ENCODE assay signal across 15 cellular contexts in genomic region chr1:30148676-30149075, GRCh38.
A peak's percentile ranks its signal among the peaks of the same experiment; 100 is the strongest.
DNase-seq lines count a peak whose midpoint lies in the region; ATAC-seq and TF ChIP-seq lines count a peak whose summit lies in the region.
"Had no signal": no experiment of that assay in that cellular context is flagged by ENCODE, and none has a peak within 500 bp of the region (broad histone marks: within the 10 kb centered on the region; RNA-seq: fewer than 3 reads in every experiment).

No MANE protein-coding gene starts in this region.

- no peak overlapping the region for H2BK12ac ChIP-seq in H9 (ENCODE audit: insufficient read length, low read depth, low read length)
- H2BK12ac ChIP-seq in trophoblast cell (ENCODE audit: low read length): no peak overlapping the region

- no peak for ATAC-seq in GM19397 (IDR thresholded peaks at IDR 0.05; ENCODE audit: unreplicated experiment)

- peaks cover under 1 to 2% of the 10 kb centered on the region in 2 experiments for H3K4me1 Mint-ChIP-seq in H9

- no peaks in the 10 kb centered on the region for H3K4me1 ChIP-seq in H9 (ENCODE audit: insufficient read depth, low read length)
- no peaks in the 10 kb centered on the region for H3K4me1 ChIP-seq in esophagus muscularis mucosa
- H3K4me1 ChIP-seq in trophoblast cell (ENCODE audit: control insufficient read depth in 1 of 2, insufficient read depth in 2 of 2, low read length in 2 of 2): no peaks in the 10 kb centered on the region
- H3K4me1 ChIP-seq in PC-9 (replicated peaks; ENCODE audit: insufficient read depth): no peaks in the 10 kb centered on the region
- H3K4me1 ChIP-seq: HAP-1 had no signal

- H4K8ac ChIP-seq in H9 (replicated peaks; ENCODE audit: insufficient read length, low read depth, low read length): peak overlapping the region; percentile 67
- H4K8ac ChIP-seq in trophoblast cell (ENCODE audit: low read depth, low read length): no peak overlapping the region

- H3K27ac ChIP-seq in H9 (ENCODE audit: insufficient read length, low read depth, low read length) (no peak overlapping the region), esophagus muscularis mucosa (replicated peaks in 1 of 4) (no peak overlapping the region), trophoblast cell (ENCODE audit: low read depth, low read length) (no peak overlapping the region), PC-9 (no peak overlapping the region)
- H3K27ac ChIP-seq: GM23248 had no signal

- no peaks in the 10 kb centered on the region for H3K36me3 ChIP-seq in esophagus muscularis mucosa
- no peaks in the 10 kb centered on the region for H3K36me3 ChIP-seq in trophoblast cell (ENCODE audit: control insufficient read depth in 1 of 2, insufficient read depth in 2 of 2, low read length in 2 of 2)
- H3K36me3 ChIP-seq in PC-9 (ENCODE audit: low read depth): no peaks in the 10 kb centered on the region
- H3K36me3 ChIP-seq: HAP-1 had no signal

- DNase-seq in H9 (no peak), esophagus muscularis mucosa (ENCODE audit: extremely low spot score) (peak; percentile 64), trophoblast cell (no peak), PC-9 (no peak), GDM1 (lab: John Stamatoyannopoulos, UW) (no peak)
- DNase-seq: C1 segment of cervical spinal cord; Calu3; CD4-positive, alpha-beta memory T cell; COR-L47; DMS53; DMS79 treated with DMSO at 0.1 percent for 48 hours; GM23248; HFFc6 had no signal

- H3K4me3 Mint-ChIP-seq in H9: no peak overlapping the region
- H3K4me3 Mint-ChIP-seq: CD4-positive, alpha-beta memory T cell; HFFc6 had no signal

- H3K9me3 ChIP-seq in H9 (ENCODE audit: control insufficient read depth, low read depth, low read length) (peaks cover 11% of the 10 kb centered on the region), esophagus muscularis mucosa (peaks cover 0 to 12% (median 5%) of the 10 kb centered on the region in 4 donors), trophoblast cell (ENCODE audit: insufficient read depth, low read depth, low read length) (peaks cover 15% of the 10 kb centered on the region), PC-9 (ENCODE audit: insufficient read depth, low read depth) (no peaks in the 10 kb centered on the region)
- H3K9me3 ChIP-seq: HAP-1 had no signal

- H2BK5ac ChIP-seq in H9 (ENCODE audit: insufficient read length, low read length) (no peak overlapping the region), trophoblast cell (ENCODE audit: low read depth, low read length, poor library complexity) (no peak overlapping the region)

- no peak for TF ChIP-seq EP300 in esophagus muscularis mucosa (IDR thresholded peaks at IDR 0.05)

- H2BK120ac ChIP-seq in H9 (ENCODE audit: low read depth, low read length, poor library complexity, severe bottlenecking) (no peak overlapping the region), trophoblast cell (ENCODE audit: insufficient read depth, low read length, poor library complexity) (no peak overlapping the region)

- H4K12ac ChIP-seq in trophoblast cell (ENCODE audit: low read depth, low read length): no peak overlapping the region

- peaks cover 28 to 41% of the 10 kb centered on the region in 2 experiments for H3K9me3 Mint-ChIP-seq in H9

- no peak overlapping the region for H2AFZ ChIP-seq in H9 (ENCODE audit: low read length)
- H2AFZ ChIP-seq in trophoblast cell (ENCODE audit: insufficient read depth, low read length, poor library complexity): no peak overlapping the region
- H2AFZ ChIP-seq in PC-9: no peak overlapping the region
- H2AFZ ChIP-seq: GM23248 had no signal

- TF ChIP-seq POLR2A in esophagus muscularis mucosa (IDR thresholded peaks at IDR 0.05; ENCODE audit: low read depth): no peak

- H4K91ac ChIP-seq in H9 (ENCODE audit: insufficient read length, low read depth, low read length): no peak overlapping the region
- no peak overlapping the region for H4K91ac ChIP-seq in trophoblast cell (ENCODE audit: low read depth, low read length)

- no peaks in the 10 kb centered on the region for H3K79me2 ChIP-seq in H9 (ENCODE audit: insufficient read depth, low read length)
- no peaks in the 10 kb centered on the region for H3K79me2 ChIP-seq in trophoblast cell (ENCODE audit: control insufficient read depth, insufficient read depth, low read length, poor library complexity)
- H3K79me2 ChIP-seq in PC-9 (ENCODE audit: low read depth): no peaks in the 10 kb centered on the region

- intact Hi-C loops in esophagus muscularis mucosa (cut with DNase I) (no loop called here), PC-9 (cut with micrococcal nuclease; ENCODE audit: unreplicated experiment) (no loop called here)

- H2AK5ac ChIP-seq in H9 (ENCODE audit: insufficient read length, low read length): no peak overlapping the region
- no peak overlapping the region for H2AK5ac ChIP-seq in trophoblast cell (ENCODE audit: low read length)

- H3K27me3 ChIP-seq in H9 (ENCODE audit: insufficient read depth, low read length) (no peaks in the 10 kb centered on the region), esophagus muscularis mucosa (peaks cover 0 to 26% (median 0%) of the 10 kb centered on the region in 4 donors), trophoblast cell (ENCODE audit: insufficient read depth, low read length) (no peaks in the 10 kb centered on the region), PC-9 (ENCODE audit: insufficient read depth, low read depth) (peaks cover 18% of the 10 kb centered on the region; the same call in 1 of the 2 replicates)

- peaks cover 13 to 25% (median 25%) of the 10 kb centered on the region in 3 experiments for H3K36me3 Mint-ChIP-seq in H9 (ENCODE audit: insufficient read depth in 1 of 3, low read depth in 3 of 3)
- H3K36me3 Mint-ChIP-seq: CD4-positive, alpha-beta memory T cell had no signal

- H3K23ac ChIP-seq in H9 (ENCODE audit: insufficient read length, low read depth, low read length): no peak overlapping the region
- H3K23ac ChIP-seq in trophoblast cell (ENCODE audit: low read length): no peak overlapping the region

- H3K27me3 Mint-ChIP-seq in H9 (ENCODE audit: low read depth): peaks cover 6% of the 10 kb centered on the region

- no peak overlapping the region for H4K5ac ChIP-seq in H9 (ENCODE audit: insufficient read length, low read depth, low read length)

- no peak overlapping the region for H2BK20ac ChIP-seq in H9 (ENCODE audit: low read depth, low read length, poor library complexity, severe bottlenecking)

- H3K79me1 ChIP-seq in H9 (ENCODE audit: insufficient read depth, low read depth, low read length, poor library complexity, severe bottlenecking) (no peaks in the 10 kb centered on the region), trophoblast cell (ENCODE audit: low read length) (no peaks in the 10 kb centered on the region)

- H4K20me1 ChIP-seq in H9 (ENCODE audit: control insufficient read depth, insufficient read depth, insufficient read length) (no peaks in the 10 kb centered on the region), PC-9 (ENCODE audit: insufficient read depth) (no peaks in the 10 kb centered on the region)

- no peak overlapping the region for H3T11ph ChIP-seq in H9 (ENCODE audit: low read length)

- H3K4ac ChIP-seq in H9 (ENCODE audit: low read depth, low read length) (no peak overlapping the region), trophoblast cell (ENCODE audit: low read depth, low read length) (no peak overlapping the region)

- H3K18ac ChIP-seq in H9 (ENCODE audit: insufficient read length, low read depth, low read length) (no peak overlapping the region), trophoblast cell (ENCODE audit: low read length) (no peak overlapping the region)

- H3K14ac ChIP-seq in H9 (ENCODE audit: insufficient read depth, low read length) (no peak overlapping the region; the same call in 1 of the 2 replicates), trophoblast cell (ENCODE audit: low read length) (no peak overlapping the region)

- no peak overlapping the region for H3K9ac ChIP-seq in H9 (ENCODE audit: extremely low read depth, insufficient read length, low read length)
- H3K9ac ChIP-seq in trophoblast cell (ENCODE audit: low read length): peak overlapping the region; percentile 12
- H3K9ac ChIP-seq: GM23248 had no signal

- CTCF ChIA-PET in PC-9 (lab: Charles Lee): no interaction called here

- H3K4me2 ChIP-seq in H9 (ENCODE audit: insufficient read depth, insufficient read length, low read length) (no peak overlapping the region), trophoblast cell (ENCODE audit: low read length) (no peak overlapping the region), PC-9 (no peak overlapping the region)

- POLR2A ChIA-PET in PC-9 (lab: Charles Lee; ENCODE audit: unreplicated experiment): no interaction called here

- no peaks in the 10 kb centered on the region for H3K9me2 ChIP-seq in PC-9 (ENCODE audit: insufficient read depth)

- no TSS peak for BruUV-seq in PC-9 (replicated peaks; lab: Mats Ljungman, UMichigan)

- H3K23me2 ChIP-seq in H9 (ENCODE audit: insufficient read length, low read depth, low read length, poor library complexity, severe bottlenecking): no peaks in the 10 kb centered on the region

- H2BK15ac ChIP-seq in H9 (ENCODE audit: low read depth, low read length): no peak overlapping the region

- TF ChIP-seq CTCF in H9 (conservative IDR thresholded peaks at IDR 0.05) (no peak), esophagus muscularis mucosa (IDR thresholded peaks at IDR 0.05) (no peak), PC-9 (conservative IDR thresholded peaks at IDR 0.05) (no peak)

- H3K27ac Mint-ChIP-seq in H9: no peak overlapping the region
- H3K27ac Mint-ChIP-seq: HFFc6 had no signal

- no peaks in the 10 kb centered on the region for H3F3A ChIP-seq in PC-9 (ENCODE audit: insufficient read depth, low read depth)

- H3K4me3 ChIP-seq in esophagus muscularis mucosa (no peak overlapping the region), trophoblast cell (ENCODE audit: low read depth, low read length) (no peak overlapping the region), PC-9 (no peak overlapping the region)
- H3K4me3 ChIP-seq: GM23248, HAP-1 had no signal

- WGBS in H9 (ENCODE audit: extremely low coverage, insufficient read length, low lambda C conversion rate): no CpG with 5 or more reads among the region's 2 CpGs
- 70% methylated on average over 2 of the region's 2 CpGs for WGBS in esophagus muscularis mucosa
- WGBS in trophoblast cell (ENCODE audit: extremely low coverage, insufficient coverage, insufficient read length): no CpG with 5 or more reads among the region's 2 CpGs

- H3K56ac ChIP-seq in H9 (ENCODE audit: insufficient read length, low read depth, low read length): no peak overlapping the region
